19 cellular contexts compared by ENCODE assay signal in genomic region chr10:33805831-33806230, GRCh38.
DNase-seq lines count a peak whose midpoint lies in the region; ATAC-seq and TF ChIP-seq lines count a peak whose summit lies in the region.
"Had no signal": no experiment of that assay in that cellular context is flagged by ENCODE, and none has a peak within 500 bp of the region (broad histone marks: within the 10 kb centered on the region; RNA-seq: fewer than 3 reads in every experiment).

No MANE protein-coding gene starts in this region.

- DNase-seq in adipocyte (ENCODE audit: low read depth) (peak; percentile 35), choroid plexus epithelial cell (ENCODE audit: low read depth) (peak; percentile 19), right lobe of liver (no peak), renal cortical epithelial cell (ENCODE audit: low read depth) (peak; percentile 29), NCI-H510A treated with DMSO at 0.1 percent for 48 hours (lab: John Stamatoyannopoulos, UW) (no peak), nucleus accumbens (lab: John Stamatoyannopoulos, UW) (no peak)
- DNase-seq: 8988T; ACHN; BE2C; C1 segment of cervical spinal cord; CD4-positive, alpha-beta memory T cell; CD4-positive, CD25-positive, alpha-beta regulatory T cell; CD8-positive, alpha-beta memory T cell; COR-L47; DMS 273 treated with DMSO at 0.1 percent for 48 hours; DMS79 treated with DMSO at 0.1 percent for 48 hours; GF-D8 had no signal

- H3K4me1 ChIP-seq in adipocyte (ENCODE audit: control insufficient read depth, insufficient read depth, low read length) (peaks cover 12% of the 10 kb centered on the region), right lobe of liver (peaks cover 0 to 10% (median 2%) of the 10 kb centered on the region in 4 donors)
- H3K4me1 ChIP-seq: BE2C, BLaER1 had no signal

- TF ChIP-seq POLR2A in right lobe of liver (IDR thresholded peaks at IDR 0.05), result no peak

- H3K9ac ChIP-seq in adipocyte (ENCODE audit: low read length), result peak overlapping the region; percentile 1
- H3K9ac ChIP-seq: BLaER1 had no signal

- H3K9me3 ChIP-seq in adipocyte (ENCODE audit: control insufficient read depth, low read length), result no peaks in the 10 kb centered on the region
- H3K9me3 ChIP-seq in right lobe of liver, result no peaks in the 10 kb centered on the region
- H3K9me3 ChIP-seq: BE2C, BLaER1 had no signal

- H3K4me3 ChIP-seq in adipocyte (ENCODE audit: low read length), result no peak overlapping the region
- no peak overlapping the region for H3K4me3 ChIP-seq in choroid plexus epithelial cell (ENCODE audit: low read depth, low read length)
- no peak overlapping the region for H3K4me3 ChIP-seq in right lobe of liver
- H3K4me3 ChIP-seq: BLaER1 had no signal

- TF ChIP-seq CTCF in choroid plexus epithelial cell (conservative IDR thresholded peaks at IDR 0.05; ENCODE audit: low read depth, low read length) (no peak), right lobe of liver (IDR thresholded peaks at IDR 0.05) (no peak)

- intact Hi-C loops in right lobe of liver (cut with DNase I), result no loop called here

- H3K36me3 ChIP-seq in adipocyte (ENCODE audit: control insufficient read depth, insufficient read depth, low read length, severe bottlenecking) (no peaks in the 10 kb centered on the region), right lobe of liver (no peaks in the 10 kb centered on the region)
- H3K36me3 ChIP-seq: BE2C, BLaER1 had no signal

- WGBS in right lobe of liver (ENCODE audit: insufficient coverage, low coverage, low lambda C conversion rate, missing lambda C conversion rate), result 100% methylated on average over 2 of the region's 2 CpGs

- H3K27me3 ChIP-seq in adipocyte (replicated peaks; ENCODE audit: control insufficient read depth, insufficient read depth, low read length) (no peaks in the 10 kb centered on the region), right lobe of liver (no peaks in the 10 kb centered on the region)
- H3K27me3 ChIP-seq: BE2C, BLaER1 had no signal

- peak overlapping the region in 1 of 3 donors; percentile 43 for H3K27ac ChIP-seq in right lobe of liver
- H3K27ac ChIP-seq: BLaER1 had no signal

- ATAC-seq in right lobe of liver (peak; percentile 43 to 77 (median 60)), HG02970 (IDR thresholded peaks at IDR 0.05; ENCODE audit: low FRiP score, unreplicated experiment) (no peak)

Comparison
In these comparisons a context has a peak if more than half of its experiments do, and no peak if none do; other contexts are left out.
1. DNase-seq: peak in adipocyte (single experiment), choroid plexus epithelial cell (single experiment) and renal cortical epithelial cell (single experiment); none in right lobe of liver (0 of 3), NCI-H510A treated with DMSO at 0.1 percent for 48 hours (single experiment) and nucleus accumbens (0 of 56).